In genomic region chr6:106097368-106098231, GRCh38 we compare ENCODE assay signal across 8 cellular contexts. TPM values are rescaled to one million over a fixed set of nuclear protein-coding genes. Genes with fewer than 3 reads are reported as not detected.
DNase-seq lines count a peak whose midpoint lies in the region; ATAC-seq and TF ChIP-seq lines count a peak whose summit lies in the region.

No MANE protein-coding gene starts in this region.

- H3K9ac ChIP-seq in BLaER1 treated with 17β-estradiol and CSF1 and Interleukin-3, amounts not matched to agents 10 nM and 100 nM, result peak overlapping the region; percentile 47 to 81 (median 72)
- peak overlapping the region; percentile 47 for H3K9ac ChIP-seq in mesendoderm (ENCODE audit: low read length)

- peaks cover 0 to 98% (median 81%) of the 10 kb centered on the region in 11 experiments; a peak in 20 of 22 replicates for H3K36me3 ChIP-seq in BLaER1 treated with 17β-estradiol and CSF1 and Interleukin-3, amounts not matched to agents 10 nM and 100 nM
- H3K36me3 ChIP-seq in mesendoderm (ENCODE audit: control insufficient read depth, insufficient read depth, low read length) (no peaks in the 10 kb centered on the region), upper lobe of right lung (peaks cover 6% of the 10 kb centered on the region)

- TF ChIP-seq CTCF in upper lobe of right lung (IDR thresholded peaks at IDR 0.05), result no peak

- H3K23ac ChIP-seq in mesendoderm (ENCODE audit: low read length), result no peak overlapping the region

- H3K18ac ChIP-seq in mesendoderm (ENCODE audit: low read length), result peak overlapping the region; percentile 86

- peak overlapping the region; percentile 93 for H3K4me3 Mint-ChIP-seq in T-helper 2 cell treated with Interferon-gamma antibody and Interleukin-4, amounts not matched to agents 5 μg/mL and 100 μg/mL, for 36 hours

- peaks cover 0 to 100% (median 49%) of the 10 kb centered on the region in 11 experiments; a peak in 16 of 22 replicates for H4K20me1 ChIP-seq in BLaER1 treated with 17β-estradiol and CSF1 and Interleukin-3, amounts not matched to agents 10 nM and 100 nM

- peak overlapping the region; percentile 84 for H2BK120ac ChIP-seq in mesendoderm (ENCODE audit: low read depth, low read length)

- peaks cover under 1% of the 10 kb centered on the region for H3K79me2 ChIP-seq in mesendoderm (ENCODE audit: control insufficient read depth, insufficient read depth, low read length)

- no peaks in the 10 kb centered on the region for H3K9me3 ChIP-seq in BLaER1 treated with 17β-estradiol and CSF1 and Interleukin-3, amounts not matched to agents 10 nM and 100 nM (replicated peaks in 1 of 11)
- H3K9me3 ChIP-seq in upper lobe of right lung, result no peaks in the 10 kb centered on the region

- H3K36me3 Mint-ChIP-seq in T-helper 2 cell treated with Interferon-gamma antibody and Interleukin-4, amounts not matched to agents 5 μg/mL and 100 μg/mL, for 36 hours (ENCODE audit: low read depth), result peaks cover 83% of the 10 kb centered on the region

- POLR2A ChIA-PET in HEK293T (lab: Yijun Ruan, JAX), result interaction anchor here (1.0 kb wide), 1 partner anchor 11 kb away, joined by 3 read pairs; the partner anchor contains the start of gene PRDM1

- H3K27ac Mint-ChIP-seq in T-helper 2 cell treated with Interferon-gamma antibody and Interleukin-4, amounts not matched to agents 5 μg/mL and 100 μg/mL, for 36 hours, result peak overlapping the region; percentile 95

- DNase-seq in T-helper 2 cell treated with Interferon-gamma antibody and Interleukin-4, amounts not matched to agents 5 μg/mL and 100 μg/mL, for 36 hours (ENCODE audit: low spot score), result peak; percentile 74
- peak; percentile 28 for DNase-seq in mesendoderm
- DNase-seq in upper lobe of right lung, result no peak
- DNase-seq in HEK293T (ENCODE audit: extremely low spot score), result no peak

- peak overlapping the region; percentile 56 to 88 (median 72) for H3K27ac ChIP-seq in BLaER1 treated with 17β-estradiol and CSF1 and Interleukin-3, amounts not matched to agents 10 nM and 100 nM
- H3K27ac ChIP-seq in cingulate gyrus (ENCODE audit: low read depth, low read length), result peak overlapping the region; percentile 57
- no peak overlapping the region for H3K27ac ChIP-seq in mesendoderm (ENCODE audit: low read depth, low read length)
- peak overlapping the region; percentile 83 for H3K27ac ChIP-seq in upper lobe of right lung

- ATAC-seq in GM19372 (IDR thresholded peaks at IDR 0.05; ENCODE audit: low read depth, unreplicated experiment) (peak; percentile 52), HG03439 (IDR thresholded peaks at IDR 0.05; ENCODE audit: unreplicated experiment) (peak; percentile 40), upper lobe of right lung (peak; percentile 78)

- no peak overlapping the region for H4K8ac ChIP-seq in mesendoderm (ENCODE audit: low read depth, low read length)

- no peak overlapping the region for H2AK5ac ChIP-seq in mesendoderm (ENCODE audit: low read length)

- peak overlapping the region; percentile 75 for H3K56ac ChIP-seq in mesendoderm (ENCODE audit: low read length)

- H3K79me1 ChIP-seq in mesendoderm (ENCODE audit: low read length), result no peaks in the 10 kb centered on the region

- CTCF ChIA-PET in HEK293T (lab: Yijun Ruan, JAX), result no interaction called here

- no peak overlapping the region for H2BK5ac ChIP-seq in mesendoderm (ENCODE audit: low read length)

- peaks cover 79% of the 10 kb centered on the region for H3K4me1 Mint-ChIP-seq in T-helper 2 cell treated with Interferon-gamma antibody and Interleukin-4, amounts not matched to agents 5 μg/mL and 100 μg/mL, for 36 hours (ENCODE audit: low read depth)

- intact Hi-C loops in upper lobe of right lung (cut with DNase I), result no loop called here

- no peaks in the 10 kb centered on the region for H3K9me3 Mint-ChIP-seq in T-helper 2 cell treated with Interferon-gamma antibody and Interleukin-4, amounts not matched to agents 5 μg/mL and 100 μg/mL, for 36 hours

- peak overlapping the region; percentile 76 to 95 (median 84) for H3K4me2 ChIP-seq in BLaER1 treated with 17β-estradiol and CSF1 and Interleukin-3, amounts not matched to agents 10 nM and 100 nM
- H3K4me2 ChIP-seq in mesendoderm (ENCODE audit: low read length), result peak overlapping the region; percentile 11

- H4K5ac ChIP-seq in mesendoderm (ENCODE audit: low read length), result no peak overlapping the region

- no CpG with 5 or more reads among the region's 19 CpGs for WGBS in mesendoderm (ENCODE audit: extremely low coverage, insufficient coverage, low lambda C conversion rate)

- peak overlapping the region; percentile 79 for H3K4ac ChIP-seq in mesendoderm (ENCODE audit: low read depth, low read length)

- no peaks in the 10 kb centered on the region for H3K27me3 ChIP-seq in BLaER1 treated with 17β-estradiol and CSF1 and Interleukin-3, amounts not matched to agents 10 nM and 100 nM
- no peaks in the 10 kb centered on the region for H3K27me3 ChIP-seq in mesendoderm (ENCODE audit: insufficient read depth, low read length, poor library complexity)
- peaks cover 27% of the 10 kb centered on the region for H3K27me3 ChIP-seq in upper lobe of right lung

- no peaks in the 10 kb centered on the region for H3K27me3 Mint-ChIP-seq in T-helper 2 cell treated with Interferon-gamma antibody and Interleukin-4, amounts not matched to agents 5 μg/mL and 100 μg/mL, for 36 hours (ENCODE audit: low read depth)

- no peak overlapping the region for H2BK15ac ChIP-seq in mesendoderm (replicated peaks; ENCODE audit: low read depth)

- peak overlapping the region; percentile 46 to 70 (median 58) for H3K4me3 ChIP-seq in BLaER1 treated with 17β-estradiol and CSF1 and Interleukin-3, amounts not matched to agents 10 nM and 100 nM
- peak overlapping the region; percentile 8 for H3K4me3 ChIP-seq in mesendoderm (ENCODE audit: low read length)
- H3K4me3 ChIP-seq in upper lobe of right lung, result peak overlapping the region; percentile 51

- H3K4me1 ChIP-seq in BLaER1 treated with 17β-estradiol and CSF1 and Interleukin-3, amounts not matched to agents 10 nM and 100 nM, result peaks cover 42 to 95% (median 59%) of the 10 kb centered on the region in 10 experiments
- peaks cover 14% of the 10 kb centered on the region for H3K4me1 ChIP-seq in mesendoderm (ENCODE audit: control insufficient read depth, low read depth, low read length)
- peaks cover 20% of the 10 kb centered on the region for H3K4me1 ChIP-seq in upper lobe of right lung

TF ChIP-seq in HEK293T, 16 proteins besides CTCF, POLR2A, EP300 and RAD21:
- TF ChIP-seq FOXA1 (IDR thresholded peaks at IDR 0.05) (no peak), TARDBP (IDR thresholded peaks at IDR 0.05) (no peak), FOXK2 (IDR thresholded peaks at IDR 0.05) (no peak), BHLHE40 (IDR thresholded peaks at IDR 0.05; ENCODE audit: borderline replicate concordance) (no peak), SP1 (IDR thresholded peaks at IDR 0.05) (no peak)

RNA-seq across cellular contexts. Expression of gene PRDM1, which starts 11.5 kb away (rescaled TPM):
- 3.7 TPM for polyA plus RNA-seq in mesendoderm (2013, experiment 1 of 2)
- 3.5 TPM for polyA plus RNA-seq in mesendoderm (2013, experiment 2 of 2)
- 17.5 TPM for total RNA-seq in upper lobe of right lung

Comparison
In these comparisons a context has a peak if more than half of its experiments do, and no peak if none do; other contexts are left out.
1. DNase-seq: peak in T-helper 2 cell treated with Interferon-gamma antibody and Interleukin-4, amounts not matched to agents 5 μg/mL and 100 μg/mL, for 36 hours (single experiment) and mesendoderm (single experiment); none in upper lobe of right lung (single experiment) and HEK293T (single experiment).
2. Peak in every context shown above with its lines, with median percentiles within 50 percentile points of each other: H3K4me3 ChIP-seq and ATAC-seq.